9 cellular contexts compared by ENCODE assay signal in the genomic region with DNA sequence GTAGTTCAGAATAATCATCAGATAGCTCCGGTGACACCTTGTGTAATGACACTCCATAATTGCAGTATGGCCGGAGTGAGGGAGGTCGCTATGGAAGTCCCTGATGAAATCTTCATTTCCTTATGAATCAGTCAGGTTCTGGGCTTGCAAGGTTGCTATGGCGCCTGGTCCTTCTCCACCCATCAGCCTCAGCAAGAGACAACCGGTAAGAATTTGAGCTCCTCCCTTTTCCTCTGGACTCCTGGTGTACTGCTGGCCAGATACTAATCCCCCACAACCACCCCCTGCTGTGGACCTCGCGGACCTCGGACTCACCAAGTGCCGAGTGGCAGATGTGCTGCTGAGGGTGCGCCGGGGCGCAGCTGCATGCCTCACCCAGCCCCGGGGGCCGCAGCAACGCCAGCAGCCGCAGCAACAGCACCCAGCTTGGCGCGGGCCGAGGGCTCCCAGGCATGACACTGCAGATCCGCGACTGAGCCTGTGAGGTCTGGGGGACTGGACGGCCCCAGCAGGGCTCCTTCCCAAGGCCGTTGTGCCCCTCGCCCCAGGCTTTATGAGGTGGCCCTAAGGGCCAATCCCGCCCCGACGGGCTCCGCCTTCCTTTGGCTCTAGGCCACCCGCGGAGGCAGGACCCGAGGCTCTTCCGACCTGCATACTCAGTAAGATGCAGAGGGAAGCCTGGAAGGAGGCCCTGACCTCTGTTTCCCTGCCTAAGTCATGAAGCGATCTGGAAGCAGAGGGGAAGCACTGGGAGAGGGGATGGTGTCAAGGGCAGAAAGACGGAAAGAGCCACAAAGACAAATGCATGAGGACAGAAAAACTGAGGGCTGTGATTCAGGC. TPM values are rescaled to one million over a fixed set of nuclear protein-coding genes. Genes with fewer than 3 reads are reported as not detected.
DNase-seq lines count a peak whose midpoint lies in the region; ATAC-seq and TF ChIP-seq lines count a peak whose summit lies in the region.
"Had no signal": no experiment of that assay in that cellular context is flagged by ENCODE, and none has a peak within 500 bp of the region (broad histone marks: within the 10 kb centered on the region; RNA-seq: fewer than 3 reads in every experiment).

Gene TIMP4, minus strand, starts transcription at position 526 of the 840 bp plus-strand sequence. Its CDS starts 72 bp downstream, at position 454.

- H3K4me1 ChIP-seq in RWPE2 (ENCODE audit: insufficient read depth, poor library complexity, severe bottlenecking), result peaks cover 4% of the 10 kb centered on the region
- peaks cover 3 to 42% (median 25%) of the 10 kb centered on the region in 12 donors for H3K4me1 ChIP-seq in heart left ventricle

- no peaks in the 10 kb centered on the region for H3K9me3 ChIP-seq in RWPE2 (ENCODE audit: severe bottlenecking)
- H3K9me3 ChIP-seq in heart left ventricle, result no peaks in the 10 kb centered on the region

- H3K27me3 ChIP-seq in RWPE2 (ENCODE audit: insufficient read depth, poor library complexity, severe bottlenecking), result no peaks in the 10 kb centered on the region
- H3K27me3 ChIP-seq in heart left ventricle, result peaks cover 0 to 10% (median 0%) of the 10 kb centered on the region in 9 donors

- H3K9me3 Mint-ChIP-seq in Calu3 (ENCODE audit: low read depth, unreplicated experiment) (no peaks in the 10 kb centered on the region), progenitor cell of endocrine pancreas (ENCODE audit: low read depth) (no peaks in the 10 kb centered on the region)
- H3K9me3 Mint-ChIP-seq: activated B cell treated with CpG ODN at 0.5 μM for 24 hours had no signal

- no TSS peak for BruUV-seq in Calu3 (replicated peaks; lab: Mats Ljungman, UMichigan)

- no peak within 1 kb of the TSS for H3K27ac ChIP-seq in RWPE2 (ENCODE audit: poor library complexity, severe bottlenecking)
- peak within 1 kb of the TSS; percentile 44 to 91 (median 82) for H3K27ac ChIP-seq in heart left ventricle

- H3K36me3 ChIP-seq in RWPE2 (ENCODE audit: low read depth) (no peaks in the 10 kb centered on the region), heart left ventricle (peaks cover 0 to 14% (median 0%) of the 10 kb centered on the region in 9 donors)

- WGBS in heart left ventricle, 4 donors, result 11 to 14% (median 13%) methylated on average over 19 to 34 of the region's 34 CpGs

- peak; percentile 28 for DNase-seq in Calu3
- DNase-seq in RWPE2 (ENCODE audit: low spot score), result no peak
- DNase-seq in heart left ventricle, result peak; percentile 36 to 78 (median 64)
- no peak for DNase-seq in progenitor cell of endocrine pancreas (ENCODE audit: low spot score, unreplicated experiment)
- DNase-seq in stimulated activated CD8-positive, alpha-beta memory T cell treated with anti-CD3 and anti-CD28 coated beads, Interleukin-4, amount 100 ng/mL, for 48 hours, result no peak
- DNase-seq in SKM-1 treated with dmso at 0.1 percent for 144 hours (lab: John Stamatoyannopoulos, UW; ENCODE audit: unreplicated experiment), result no peak
- DNase-seq: activated B cell treated with CpG ODN at 0.5 μM for 24 hours had no signal

- H3K4me3 Mint-ChIP-seq in Calu3 (ENCODE audit: low read depth, unreplicated experiment) (peak within 1 kb of the TSS; percentile 50), progenitor cell of endocrine pancreas (ENCODE audit: low read depth) (peak within 1 kb of the TSS; percentile 46)
- H3K4me3 Mint-ChIP-seq: activated B cell treated with CpG ODN at 0.5 μM for 24 hours had no signal

- H3K4me3 ChIP-seq in RWPE2 (ENCODE audit: severe bottlenecking) (no peak within 1 kb of the TSS), heart left ventricle (peak within 1 kb of the TSS; percentile 9 to 70 (median 60))

- H3K4me1 Mint-ChIP-seq in Calu3 (ENCODE audit: low read depth, unreplicated experiment) (peaks cover 32% of the 10 kb centered on the region), progenitor cell of endocrine pancreas (ENCODE audit: low read depth) (peaks cover 4% of the 10 kb centered on the region)
- H3K4me1 Mint-ChIP-seq: activated B cell treated with CpG ODN at 0.5 μM for 24 hours had no signal

- peaks cover under 1% of the 10 kb centered on the region for H3K27me3 Mint-ChIP-seq in Calu3 (ENCODE audit: unreplicated experiment)
- H3K27me3 Mint-ChIP-seq in progenitor cell of endocrine pancreas, result peaks cover 51% of the 10 kb centered on the region

- intact Hi-C loops in Calu3 (cut with micrococcal nuclease; ENCODE audit: unreplicated experiment), result no loop called here
- intact Hi-C loops in heart left ventricle (cut with DNase I), result loop anchor here in 1 of 10 donors (2.0 kb wide), 1 partner anchor 20 kb away; no protein-coding TSS in a partner anchor

- H3K27ac Mint-ChIP-seq in Calu3 (ENCODE audit: unreplicated experiment) (no peak within 1 kb of the TSS), progenitor cell of endocrine pancreas (no peak within 1 kb of the TSS)
- H3K27ac Mint-ChIP-seq: activated B cell treated with CpG ODN at 0.5 μM for 24 hours had no signal

- ATAC-seq in RWPE2 (ENCODE audit: low read depth) (peak; percentile 50), heart left ventricle (peak; percentile 78 to 84 (median 83)), HG03565 (IDR thresholded peaks at IDR 0.05; ENCODE audit: unreplicated experiment) (no peak), HG03095 (IDR thresholded peaks at IDR 0.05; ENCODE audit: unreplicated experiment) (no peak)

- no peaks in the 10 kb centered on the region for H3K36me3 Mint-ChIP-seq in Calu3 (ENCODE audit: insufficient read depth, unreplicated experiment)
- no peaks in the 10 kb centered on the region for H3K36me3 Mint-ChIP-seq in progenitor cell of endocrine pancreas (ENCODE audit: insufficient read depth)

- peak in 1 of 2 donors; percentile 77 for TF ChIP-seq POLR2A in heart left ventricle (IDR thresholded peaks at IDR 0.05)

- CTCF ChIA-PET in Calu3 (lab: Charles Lee), result no interaction called here

- TF ChIP-seq CTCF in Calu3 (IDR thresholded peaks at IDR 0.05; ENCODE audit: unreplicated experiment), result no peak
- no peak for TF ChIP-seq CTCF in RWPE2 (IDR thresholded peaks at IDR 0.05; ENCODE audit: poor library complexity, severe bottlenecking)
- TF ChIP-seq CTCF in heart left ventricle (IDR thresholded peaks at IDR 0.05), result no peak
- no peak for TF ChIP-seq CTCF in progenitor cell of endocrine pancreas (IDR thresholded peaks at IDR 0.05; ENCODE audit: unreplicated experiment)

RNA-seq across cellular contexts. Expression of gene TIMP4, which starts in this region (rescaled TPM):
- total RNA-seq in Calu3 (2022), result 0.22 and 0.28 TPM in 2 replicates
- 10 to 100 TPM in 6 of 9 donors, 1 to 10 TPM in 3; 3.0 to 57.9 (median 18.6) TPM for total RNA-seq in heart left ventricle
- 10 to 100 TPM in 1 of 2 donors, 1 to 10 TPM in 1; 8.0 to 40.5 TPM for polyA plus RNA-seq in heart left ventricle
- total RNA-seq in progenitor cell of endocrine pancreas, result not detected in 2 replicates
- total RNA-seq: activated B cell treated with CpG ODN at 0.5 μM for 24 hours had no signal

Comparison
In these comparisons a context has a peak if more than half of its experiments do, and no peak if none do; other contexts are left out.
1. Peak in DNase-seq in Calu3; RNA of the gene not detected or under 1 TPM.
2. DNase-seq: peak in heart left ventricle (5 of 5); none in RWPE2 (single experiment), progenitor cell of endocrine pancreas (single experiment), stimulated activated CD8-positive, alpha-beta memory T cell treated with anti-CD3 and anti-CD28 coated beads, Interleukin-4, amount 100 ng/mL, for 48 hours (single experiment) and SKM-1 treated with dmso at 0.1 percent for 144 hours (single experiment).
3. ATAC-seq: peak in RWPE2 (single experiment) and heart left ventricle (4 of 4); none in HG03565 (single experiment) and HG03095 (single experiment).